In genomic region chr17:80827646-80828643, GRCh38 we compare ENCODE assay signal across 9 cellular contexts.
A peak's percentile ranks its signal among the peaks of the same experiment; 100 is the strongest.
DNase-seq lines count a peak whose midpoint lies in the region; ATAC-seq and TF ChIP-seq lines count a peak whose summit lies in the region.
"Had no signal": no experiment of that assay in that cellular context is flagged by ENCODE, and none has a peak within 500 bp of the region (broad histone marks: within the 10 kb centered on the region; RNA-seq: fewer than 3 reads in every experiment).

No MANE protein-coding gene starts in this region.

- peak overlapping the region; percentile 55 for H3K27ac Mint-ChIP-seq in T-helper 2 cell treated with Interferon-gamma antibody and Interleukin-4, amounts not matched to agents 5 μg/mL and 100 μg/mL, for 36 hours

- no peak for TF ChIP-seq POLR2A in gastrocnemius medialis (IDR thresholded peaks at IDR 0.05)

- peaks cover 25 to 28% of the 10 kb centered on the region in 2 donors for H3K4me1 ChIP-seq in gastrocnemius medialis

- no peaks in the 10 kb centered on the region for H3K27me3 Mint-ChIP-seq in T-helper 2 cell treated with Interferon-gamma antibody and Interleukin-4, amounts not matched to agents 5 μg/mL and 100 μg/mL, for 36 hours (ENCODE audit: low read depth)

- no peaks in the 10 kb centered on the region for H3K27me3 ChIP-seq in gastrocnemius medialis

- H3K36me3 ChIP-seq in gastrocnemius medialis = peaks cover 0 to 5% of the 10 kb centered on the region in 2 donors

- H3K4me3 ChIP-seq in epithelial cell of esophagus (ENCODE audit: low read length) (no peak overlapping the region), gastrocnemius medialis (no peak overlapping the region)

- DNase-seq in T-helper 2 cell treated with Interferon-gamma antibody and Interleukin-4, amounts not matched to agents 5 μg/mL and 100 μg/mL, for 36 hours (ENCODE audit: low spot score) = no peak
- DNase-seq in T-helper 2 cell (no peak), NCI-H2171 treated with DMSO at 0.1 percent for 48 hours (lab: John Stamatoyannopoulos, UW) (peak; percentile 81), epithelial cell of esophagus (ENCODE audit: low read depth) (peak; percentile 86), gastrocnemius medialis (peak in 1 of 2 donors; percentile 41), kidney tubule cell (ENCODE audit: low spot score) (no peak)
- DNase-seq: stimulated activated naive CD4-positive, alpha-beta T cell had no signal

- no peaks in the 10 kb centered on the region for H3K9me3 Mint-ChIP-seq in T-helper 2 cell treated with Interferon-gamma antibody and Interleukin-4, amounts not matched to agents 5 μg/mL and 100 μg/mL, for 36 hours

- H3K27ac ChIP-seq in gastrocnemius medialis = peak overlapping the region; percentile 86 to 98 (median 94)

- no peaks in the 10 kb centered on the region for H3K9me3 ChIP-seq in gastrocnemius medialis

- no peak overlapping the region for H3K4me3 Mint-ChIP-seq in T-helper 2 cell treated with Interferon-gamma antibody and Interleukin-4, amounts not matched to agents 5 μg/mL and 100 μg/mL, for 36 hours

- TF ChIP-seq CTCF in epithelial cell of esophagus (IDR thresholded peaks at IDR 0.05; ENCODE audit: insufficient read depth, low read depth, low read length, missing control alignments) (no peak), gastrocnemius medialis (IDR thresholded peaks at IDR 0.05 in 4 of 5, conservative IDR thresholded peaks at IDR 0.05 in 1 of 5) (no peak)

- peak in 1 of 2 donors; percentile 1 for ATAC-seq in gastrocnemius medialis
- no peak for ATAC-seq in HG03039 (IDR thresholded peaks at IDR 0.05; ENCODE audit: unreplicated experiment)
- no peak for ATAC-seq in GM18511 (IDR thresholded peaks at IDR 0.05; ENCODE audit: unreplicated experiment)

- H3K36me3 Mint-ChIP-seq in T-helper 2 cell treated with Interferon-gamma antibody and Interleukin-4, amounts not matched to agents 5 μg/mL and 100 μg/mL, for 36 hours (ENCODE audit: low read depth) = peaks cover 34% of the 10 kb centered on the region

- H3K4me1 Mint-ChIP-seq in T-helper 2 cell treated with Interferon-gamma antibody and Interleukin-4, amounts not matched to agents 5 μg/mL and 100 μg/mL, for 36 hours (ENCODE audit: low read depth) = peaks cover 42% of the 10 kb centered on the region

- in situ Hi-C loops in gastrocnemius medialis (cut with MboI; ENCODE audit: low sequenced_read_pairs in 4 of 4) = no loop called here

- intact Hi-C loops in gastrocnemius medialis (cut with DNase I; ENCODE audit: low total_unique reads) = loop anchor here (1.0 to 2.0 kb wide), 2 partner anchors 33 to 77 kb away; no protein-coding TSS in a partner anchor

Comparison
In these comparisons a context has a peak if more than half of its experiments do, and no peak if none do; other contexts are left out.
1. DNase-seq: peak in NCI-H2171 treated with DMSO at 0.1 percent for 48 hours (single experiment) and epithelial cell of esophagus (single experiment); none in T-helper 2 cell treated with Interferon-gamma antibody and Interleukin-4, amounts not matched to agents 5 μg/mL and 100 μg/mL, for 36 hours (single experiment), T-helper 2 cell (0 of 5) and kidney tubule cell (single experiment).